ENCODE assay signal across 21 cellular contexts in genomic region chr4:10225096-10225495, GRCh38.
DNase-seq lines count a peak whose midpoint lies in the region; ATAC-seq, FAIRE-seq and TF ChIP-seq lines count a peak whose summit lies in the region.
"Had no signal": no experiment of that assay in that cellular context is flagged by ENCODE, and none has a peak within 500 bp of the region (broad histone marks: within the 10 kb centered on the region; RNA-seq: fewer than 3 reads in every experiment).

No MANE protein-coding gene starts in this region.

- in situ Hi-C loops in K562 (cut with MboI) = no loop called here

- H3K36me3 ChIP-seq in K562 (ENCODE audit: control insufficient read depth, insufficient read depth, low read length) = no peaks in the 10 kb centered on the region; the same call in 2 of the 3 replicates
- H3K36me3 ChIP-seq: BE2C, HAP-1 had no signal

- DNase-seq in CMK (ENCODE audit: low read depth) = peak; percentile 37
- DNase-seq in K562 (ENCODE audit: extremely low read depth in 1 of 4, low spot score in 3 of 4) = no peak
- DNase-seq in MCF 10A (ENCODE audit: unreplicated experiment) = no peak
- DNase-seq in central memory CD4-positive, alpha-beta T cell = no peak
- DNase-seq in stimulated activated CD4-positive, alpha-beta T cell treated with anti-CD3 and anti-CD28 coated beads, Interleukin-2, amount 100 ng/mL, for 24 hours = no peak
- DNase-seq: BE2C; C1 segment of cervical spinal cord; Calu3; CD4-positive, alpha-beta memory T cell; DMS79 treated with DMSO at 0.1 percent for 48 hours; GF-D8; GM23248; IMR-90; Karpas-422; KBM-7 had no signal

- no peak overlapping the region for H3K27ac ChIP-seq in K562 (ENCODE audit: extremely low read depth, low read depth, low read length)
- H3K27ac ChIP-seq: GM23248 had no signal

- no peaks in the 10 kb centered on the region for H3K36me3 Mint-ChIP-seq in MCF 10A (ENCODE audit: insufficient read depth, unreplicated experiment)
- H3K36me3 Mint-ChIP-seq: CD4-positive, alpha-beta memory T cell had no signal

- no peaks in the 10 kb centered on the region for H3K27me3 ChIP-seq in K562 (ENCODE audit: control insufficient read depth in 2 of 2, insufficient read depth in 2 of 2, low read length in 2 of 2)
- H3K27me3 ChIP-seq: BE2C had no signal

- no peak for TF ChIP-seq EP300 in K562 (IDR thresholded peaks at IDR 0.05; ENCODE audit: low read length)

- no peaks in the 10 kb centered on the region for H3K9me3 Mint-ChIP-seq in MCF 10A (ENCODE audit: unreplicated experiment)
- H3K9me3 Mint-ChIP-seq: CD4-positive, alpha-beta memory T cell had no signal

- no TSS peak for BruUV-seq in K562 (replicated peaks; lab: Mats Ljungman, UMichigan)
- BruUV-seq in MCF 10A (replicated peaks; lab: Mats Ljungman, UMichigan) = no TSS peak

- H3K4me1 Mint-ChIP-seq in MCF 10A (ENCODE audit: insufficient read depth, unreplicated experiment) = no peaks in the 10 kb centered on the region
- H3K4me1 Mint-ChIP-seq: CD4-positive, alpha-beta memory T cell had no signal

- no peak for TF ChIP-seq POLR2A in K562 (conservative IDR thresholded peaks at IDR 0.05)

- H3K79me2 ChIP-seq in K562 (ENCODE audit: control insufficient read depth, insufficient read depth, low read length) = no peaks in the 10 kb centered on the region

- ATAC-seq in GM19351 (IDR thresholded peaks at IDR 0.05; ENCODE audit: unreplicated experiment) = peak; percentile 82
- peak; percentile 75 for ATAC-seq in HG02870 (IDR thresholded peaks at IDR 0.05; ENCODE audit: unreplicated experiment)
- ATAC-seq in K562 = no peak
- ATAC-seq in GM21786 (IDR thresholded peaks at IDR 0.05; ENCODE audit: unreplicated experiment) = no peak
- ATAC-seq: GM12878 had no signal

- no peak for FAIRE-seq in K562 (lab: Jason Lieb, UNC)
- FAIRE-seq: GM12878, HTR-8/SVneo had no signal

- H3K9me3 ChIP-seq in K562 (replicated peaks; ENCODE audit: control insufficient read depth, insufficient read depth, low read depth, low read length) = no peaks in the 10 kb centered on the region
- H3K9me3 ChIP-seq: BE2C, HAP-1 had no signal

- H3K4me3 ChIP-seq in K562 = no peak overlapping the region
- H3K4me3 ChIP-seq: GM12878, GM23248, HAP-1 had no signal

- no peak overlapping the region for H3K4me2 ChIP-seq in K562 (ENCODE audit: insufficient read depth, low read length)

- H3K27me3 Mint-ChIP-seq in MCF 10A (ENCODE audit: insufficient read depth, unreplicated experiment) = no peaks in the 10 kb centered on the region
- H3K27me3 Mint-ChIP-seq: CD4-positive, alpha-beta memory T cell had no signal

- H2AFZ ChIP-seq in K562 (ENCODE audit: low read depth, low read length) = peak overlapping the region; percentile 61
- H2AFZ ChIP-seq: GM23248 had no signal

- no peaks in the 10 kb centered on the region for H3K9me1 ChIP-seq in K562 (ENCODE audit: control insufficient read depth, insufficient read depth, low read length)

- peaks cover 3 to 6% of the 10 kb centered on the region in 2 experiments; a peak in 3 of 5 replicates for H3K4me1 ChIP-seq in K562 (replicated peaks in 1 of 2; ENCODE audit: control insufficient read depth in 2 of 2, insufficient read depth in 2 of 2, low read length in 2 of 2)
- H3K4me1 ChIP-seq: BE2C, HAP-1 had no signal

- no peak for TF ChIP-seq CTCF in K562 (IDR thresholded peaks at IDR 0.05 in 2 of 3, conservative IDR thresholded peaks at IDR 0.05 in 1 of 3; ENCODE audit: insufficient read depth in 2 of 3, low read depth in 1 of 3, low read length in 3 of 3)
- TF ChIP-seq CTCF in MCF 10A (IDR thresholded peaks at IDR 0.05; ENCODE audit: unreplicated experiment) = no peak

- POLR2A ChIA-PET in K562 (lab: Yijun Ruan, JAX) (interaction anchor here (1.3 kb wide), 1 partner anchor 10 kb away, joined by 4 read pairs; no protein-coding TSS in a partner anchor), MCF 10A (lab: Yijun Ruan, JAX) (no interaction called here)

- no peak overlapping the region for H3K9ac ChIP-seq in K562 (ENCODE audit: insufficient read depth in 1 of 2, low read depth in 2 of 2, low read length in 2 of 2)
- H3K9ac ChIP-seq: GM23248 had no signal

- no peak overlapping the region for H3K4me3 Mint-ChIP-seq in MCF 10A (ENCODE audit: unreplicated experiment)
- H3K4me3 Mint-ChIP-seq: CD4-positive, alpha-beta memory T cell had no signal

- intact Hi-C loops in K562 (cut with micrococcal nuclease) = no loop called here
- intact Hi-C loops in MCF 10A (cut with micrococcal nuclease) = no loop called here

- no peak overlapping the region for H3K27ac Mint-ChIP-seq in MCF 10A (ENCODE audit: low read depth, unreplicated experiment)
- H3K27ac Mint-ChIP-seq: CD4-positive, alpha-beta memory T cell had no signal

- CTCF ChIA-PET in K562 (lab: Yijun Ruan, JAX; ENCODE audit: low intra/inter-chr PET ratio) (no interaction called here), MCF 10A (lab: Yijun Ruan, JAX) (no interaction called here)

- H4K20me1 ChIP-seq in K562 (replicated peaks; ENCODE audit: control insufficient read depth, insufficient read depth, low read length) = no peaks in the 10 kb centered on the region

- TF ChIP-seq RAD21 in K562 (CRISPR knock-in tag; conservative IDR thresholded peaks at IDR 0.05 in 1 of 2, IDR thresholded peaks at IDR 0.05 in 1 of 2) = no peak

TF ChIP-seq in K562, 482 proteins besides CTCF, POLR2A, EP300 and RAD21 (continues in another document):
- TF ChIP-seq CTCFL (IDR thresholded peaks at IDR 0.05; ENCODE audit: borderline replicate concordance, insufficient read depth, low read depth, low read length, poor library complexity, severe bottlenecking) (no peak), PML (IDR thresholded peaks at IDR 0.05; ENCODE audit: low read length) (no peak), EZH2 (IDR thresholded peaks at IDR 0.05; ENCODE audit: borderline replicate concordance, low read depth, low read length) (no peak), ILF3 (IDR thresholded peaks at IDR 0.05; ENCODE audit: borderline replicate concordance) (no peak), TAF7 (tag; IDR thresholded peaks at IDR 0.05) (no peak), NKRF (IDR thresholded peaks at IDR 0.05; ENCODE audit: borderline replicate concordance) (no peak), ZNF695 (CRISPR knock-in tag; IDR thresholded peaks at IDR 0.05) (no peak), HNRNPH1 (optimal IDR thresholded peaks at IDR 0.05; ENCODE audit: low read depth, low read length) (no peak), GTF3C2 (IDR thresholded peaks at IDR 0.05; ENCODE audit: borderline replicate concordance, extremely low read depth, insufficient read length) (no peak), KAT8 (IDR thresholded peaks at IDR 0.05; ENCODE audit: low read depth) (no peak), MEF2D (tag; conservative IDR thresholded peaks at IDR 0.05; ENCODE audit: low read depth) (no peak), CBFA2T2 (conservative IDR thresholded peaks at IDR 0.05) (no peak), HNRNPK (IDR thresholded peaks at IDR 0.05; ENCODE audit: low read depth, low read length, poor library complexity, severe bottlenecking) (no peak), ZFPM2 (CRISPR knock-in tag; IDR thresholded peaks at IDR 0.05) (no peak)

Comparison
In these comparisons a context has a peak if more than half of its experiments do, and no peak if none do; other contexts are left out.
1. ATAC-seq: peak in GM19351 (single experiment) and HG02870 (single experiment); none in K562 (single experiment) and GM21786 (single experiment).